ENCODE assay signal across 12 cellular contexts in the genomic region with DNA sequence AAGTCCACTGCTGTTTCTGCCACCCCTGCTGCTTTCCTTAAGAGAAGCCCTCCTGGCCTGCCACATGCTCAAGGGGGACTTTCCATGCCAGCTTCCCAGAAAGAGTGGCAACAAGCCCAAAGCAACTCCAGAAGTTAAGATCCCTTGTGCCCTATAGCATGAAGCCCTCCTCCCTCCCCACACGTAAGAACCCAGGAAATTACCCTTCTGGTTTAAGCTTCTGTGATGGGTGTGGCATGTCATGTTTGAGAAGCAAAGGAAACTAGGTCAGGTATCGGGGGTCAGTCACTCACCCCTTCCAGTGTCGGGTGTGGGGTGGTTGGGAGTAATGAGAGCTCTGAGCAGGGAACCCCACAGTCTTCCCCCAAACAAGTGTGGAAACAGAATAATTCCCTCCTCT.
"Had no signal": no experiment of that assay in that cellular context is flagged by ENCODE, and none has a peak within 500 bp of the region (broad histone marks: within the 10 kb centered on the region; RNA-seq: fewer than 3 reads in every experiment).

No MANE protein-coding gene starts in this region.

- H3K27ac Mint-ChIP-seq: activated CD4-positive, alpha-beta memory T cell treated with anti-CD3 and anti-CD28 coated beads, Interleukin-2, amount 10 ng/mL, durations not matched to agents 7 days and 5 days had no signal

- H3K4me3 Mint-ChIP-seq: activated CD4-positive, alpha-beta memory T cell treated with anti-CD3 and anti-CD28 coated beads, Interleukin-2, amount 10 ng/mL, durations not matched to agents 7 days and 5 days had no signal

- DNase-seq: activated CD4-positive, CD25-positive, alpha-beta regulatory T cell treated with anti-CD3 and anti-CD28 coated beads, Interleukin-2, amount 50 U/mL, for 72 hours; activated CD8-positive, alpha-beta memory T cell treated with anti-CD3 and anti-CD28 coated beads, Interleukin-2, amount 50 U/mL, for 48 hours; activated naive CD4-positive, alpha-beta T cell treated with Interleukin-2 at 50 U/mL for 16 hours; foreskin keratinocyte; glutamatergic neuron; hypothalamus; lower lobe of right lung; SIG-M5; stimulated activated CD4-positive, alpha-beta T cell treated with anti-CD3 and anti-CD28 coated beads, Interleukin-12 subunit alpha, Interleukin-12 subunit beta, amount 100 ng/mL, for 4 hours; T1000; uterus had no signal

- H3K9me3 Mint-ChIP-seq: activated CD4-positive, alpha-beta memory T cell treated with anti-CD3 and anti-CD28 coated beads, Interleukin-2, amount 10 ng/mL, durations not matched to agents 7 days and 5 days had no signal

- ATAC-seq: foreskin keratinocyte, lower lobe of right lung had no signal
